Comparison of ENCODE assay signal across 8 cellular contexts in the genomic region with DNA sequence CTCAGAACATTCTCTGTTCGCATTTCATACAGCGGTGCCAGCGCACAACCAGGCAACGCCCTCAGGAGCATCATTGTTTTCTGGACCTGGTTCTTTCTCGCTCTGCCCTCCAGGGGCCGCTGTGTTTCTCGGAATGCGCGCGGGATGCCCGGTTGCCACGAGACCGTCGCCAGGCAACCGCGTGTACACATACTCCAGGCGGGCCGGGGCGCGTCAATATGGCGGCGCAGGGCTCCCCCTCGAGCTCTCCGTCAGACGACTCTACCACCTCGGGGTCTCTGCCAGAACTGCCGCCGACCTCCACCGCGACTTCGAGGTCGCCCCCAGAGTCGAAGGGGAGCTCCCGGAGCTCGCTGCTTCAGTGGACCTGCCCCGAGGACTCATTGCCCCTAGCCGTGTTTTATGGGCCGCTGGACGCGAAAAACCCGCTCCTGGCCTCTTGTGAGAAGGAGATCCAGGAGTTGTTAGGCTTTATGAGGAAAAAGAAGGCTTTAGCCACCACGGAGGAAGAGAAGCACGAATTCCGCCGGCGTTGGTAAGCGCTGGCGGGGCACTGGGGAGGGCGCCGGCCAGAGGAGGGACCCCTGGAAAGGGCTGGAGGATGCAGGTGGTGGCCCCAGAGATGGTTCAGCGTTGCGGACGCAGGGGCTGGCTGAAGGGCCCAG. TPM values are rescaled to one million over a fixed set of nuclear protein-coding genes. Genes with fewer than 3 reads are reported as not detected.
DNase-seq lines count a peak whose midpoint lies in the region; ATAC-seq and TF ChIP-seq lines count a peak whose summit lies in the region.

A gene with protein sequence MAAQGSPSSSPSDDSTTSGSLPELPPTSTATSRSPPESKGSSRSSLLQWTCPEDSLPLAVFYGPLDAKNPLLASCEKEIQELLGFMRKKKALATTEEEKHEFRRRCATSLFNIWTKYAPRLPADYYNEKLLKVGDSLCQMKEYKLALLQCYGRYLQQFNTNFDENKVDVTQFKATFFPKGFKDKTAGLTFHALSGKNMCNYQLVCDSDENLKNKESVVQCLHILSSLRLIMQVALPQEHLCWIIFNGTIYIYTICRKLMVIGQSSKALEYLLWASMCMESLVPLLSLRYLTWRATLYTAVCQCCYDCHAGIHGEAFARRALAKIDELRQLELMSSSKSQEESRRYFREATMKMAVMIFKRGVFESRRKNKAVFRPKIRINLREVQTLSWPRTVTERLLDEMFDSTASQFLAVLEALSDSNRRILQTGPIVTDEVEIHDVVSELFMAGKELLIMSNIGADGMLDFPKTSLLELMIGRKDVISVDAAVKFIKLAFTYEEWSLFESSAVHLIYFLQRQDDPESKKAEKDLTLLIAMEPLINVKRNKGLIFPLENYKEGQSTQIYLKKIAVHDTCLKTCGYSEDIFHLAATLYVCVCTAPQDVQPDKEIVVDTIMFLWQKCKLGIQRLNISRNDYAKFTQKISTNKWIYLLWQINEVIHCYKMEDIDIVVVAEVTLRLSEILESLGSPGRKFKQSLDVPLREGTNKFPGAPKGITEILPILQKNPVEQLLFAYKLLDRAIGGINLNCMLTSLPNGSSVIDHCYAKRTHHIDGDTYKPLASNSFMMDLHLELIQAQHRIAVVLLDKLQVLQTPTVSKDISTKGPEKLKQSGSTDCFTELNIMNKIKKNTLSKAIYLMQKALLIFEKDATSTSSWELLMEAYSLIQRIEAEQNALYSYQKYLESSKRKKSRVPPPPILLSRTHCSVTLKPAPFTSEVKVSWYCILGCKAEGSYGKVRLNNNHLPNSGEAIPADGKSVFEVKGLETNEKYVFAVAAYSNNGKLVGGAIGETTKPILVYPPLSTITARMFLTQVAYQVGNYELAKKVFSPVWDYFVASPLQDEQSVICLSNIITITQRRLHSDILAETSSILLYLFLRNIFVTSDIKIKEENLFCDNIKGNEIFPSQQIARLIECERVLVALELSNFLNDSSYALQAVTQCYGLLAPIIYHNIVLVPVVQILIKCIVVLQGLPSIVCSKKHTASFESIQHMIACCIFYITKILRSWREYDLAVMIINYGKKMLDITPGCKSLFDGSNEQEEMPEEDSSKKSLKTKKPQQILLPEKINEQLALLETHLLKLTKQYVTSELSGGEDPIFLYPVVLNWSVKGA (N-terminal part only) (plus strand): TSS at position 186 of the 665 bp plus-strand sequence. CDS start 33 bp downstream, at position 219.

- H3K9me3 ChIP-seq in BLaER1 = no peaks in the 10 kb centered on the region

- H3K27me3 ChIP-seq in BLaER1 = no peaks in the 10 kb centered on the region; the same call in 1 of the 2 replicates

- no peaks in the 10 kb centered on the region for H3K36me3 ChIP-seq in BLaER1

- H3K9ac ChIP-seq in BLaER1 = no peak within 1 kb of the TSS

- no peak within 1 kb of the TSS for H3K27ac ChIP-seq in BLaER1

- peak within 1 kb of the TSS; percentile 86 for H3K4me2 ChIP-seq in BLaER1

- peak in 1 of 3 donors; percentile 88 for TF ChIP-seq CTCF in lower leg skin (IDR thresholded peaks at IDR 0.05)

- intact Hi-C loops in lower leg skin (cut with DNase I; ENCODE audit: low total_unique reads) = no loop called here

- TF ChIP-seq POLR2A in lower leg skin (IDR thresholded peaks at IDR 0.05) = no peak

- no peaks in the 10 kb centered on the region for H4K20me1 ChIP-seq in BLaER1

- WGBS in lower leg skin, 2 donors = 3 to 4% methylated on average over 48 to 51 of the region's 53 CpGs

- H3K4me1 ChIP-seq in BLaER1 = peaks cover 14% of the 10 kb centered on the region; the same call in 1 of the 2 replicates

- ATAC-seq in GM19372 (IDR thresholded peaks at IDR 0.05; ENCODE audit: low read depth, unreplicated experiment) (peak; percentile 97), HG03520 (IDR thresholded peaks at IDR 0.05; ENCODE audit: unreplicated experiment) (peak; percentile 89)

- H3K4me3 ChIP-seq in BLaER1 (peak within 1 kb of the TSS; percentile 69), lower leg skin (ENCODE audit: low read depth, poor library complexity, severe bottlenecking) (peak within 1 kb of the TSS; percentile 47)

- DNase-seq in NCI-H748 (lab: John Stamatoyannopoulos, UW; ENCODE audit: unreplicated experiment) (peak; percentile 96), ecto neural progenitor cell (ENCODE audit: low spot score) (peak; percentile 98), lower leg skin (ENCODE audit: low spot score in 2 of 2) (peak; percentile 91 to 99)
- DNase-seq in activated CD4-positive, alpha-beta T cell treated with anti-CD3 and anti-CD28 coated beads, Interleukin-2, amount 50 U/mL, for 48 hours = peak; percentile 93 to 95
- peak; percentile 91 to 93 for DNase-seq in stimulated activated CD4-positive, alpha-beta T cell treated with anti-CD3 and anti-CD28 coated beads, Interleukin-4, amount 100 ng/mL, for 4 hours

RNA-seq across cellular contexts. Expression of the gene that starts here (rescaled TPM):
- under 1 TPM in 2 of 4 donors, not detected in 2; 0.04 to 0.59 TPM for total RNA-seq in lower leg skin

Comparison
In these comparisons a context has a peak if more than half of its experiments do, and no peak if none do; other contexts are left out.
1. Peak in DNase-seq and H3K4me3 ChIP-seq in lower leg skin; RNA of the gene not detected or under 1 TPM.